Comparison of ENCODE assay signal across 6 cellular contexts in genomic region chr9:39583413-39583747, GRCh38.
DNase-seq lines count a peak whose midpoint lies in the region; ATAC-seq and TF ChIP-seq lines count a peak whose summit lies in the region.
"Not testable (repeated sequence)": the region's sequence is repeated elsewhere in the genome, so short reads cannot be mapped to it uniquely, and the experiment has no call there.

No MANE protein-coding gene starts in this region.

- not testable (repeated sequence) for ATAC-seq in GM23338
- peak; percentile 68 for ATAC-seq in Right ventricle myocardium superior (ENCODE audit: poor library complexity)

- H3K9me3 Mint-ChIP-seq in GM23338, mesothelial cell of epicardium: not testable (repeated sequence)

- not testable (repeated sequence) for H3K36me3 ChIP-seq in GM23338 (ENCODE audit: insufficient read depth); PC-9 (ENCODE audit: low read depth); mammary epithelial cell (ENCODE audit: insufficient read depth, low read length); left ventricle myocardium inferior

- not testable (repeated sequence) for H3K79me2 ChIP-seq in GM23338 (replicated peaks; ENCODE audit: insufficient read depth); PC-9 (ENCODE audit: low read depth); mammary epithelial cell (ENCODE audit: insufficient read depth, low read length)

- BruUV-seq in PC-9 (replicated peaks; lab: Mats Ljungman, UMichigan); mammary epithelial cell (replicated peaks; lab: Mats Ljungman, UMichigan): not testable (repeated sequence)

- in situ Hi-C loops in mammary epithelial cell (cut with MboI; ENCODE audit: low sequenced_read_pairs in 2 of 2), result not testable (repeated sequence)

- not testable (repeated sequence) for H3K27ac Mint-ChIP-seq in GM23338
- H3K27ac Mint-ChIP-seq in mesothelial cell of epicardium, result peak overlapping the region; percentile 9

- intact Hi-C loops in PC-9 (cut with micrococcal nuclease; ENCODE audit: unreplicated experiment); mammary epithelial cell (cut with micrococcal nuclease); Right ventricle myocardium superior (cut with DNase I); left ventricle myocardium inferior (cut with micrococcal nuclease): not testable (repeated sequence)

- not testable (repeated sequence) for H4K20me1 ChIP-seq in GM23338 (replicated peaks; ENCODE audit: insufficient read depth); PC-9 (ENCODE audit: insufficient read depth); mammary epithelial cell (ENCODE audit: insufficient read depth, low read length)

- H3K4me3 ChIP-seq in GM23338; PC-9; mammary epithelial cell (replicated peaks in 1 of 3; ENCODE audit: insufficient read depth in 1 of 3, low read depth in 2 of 3, low read length in 3 of 3); left ventricle myocardium inferior: not testable (repeated sequence)

- peak overlapping the region; percentile 5 for H3K9ac ChIP-seq in mammary epithelial cell (ENCODE audit: insufficient read depth, low read length)

- H3K4me2 ChIP-seq in GM23338, result peak overlapping the region; percentile 40; the same call in 1 of the 2 replicates
- not testable (repeated sequence) for H3K4me2 ChIP-seq in PC-9; mammary epithelial cell (ENCODE audit: insufficient read depth, low read depth, low read length)

- H3K4me3 Mint-ChIP-seq in GM23338, mesothelial cell of epicardium: not testable (repeated sequence)

- not testable (repeated sequence) for H3K4me1 ChIP-seq in GM23338 (ENCODE audit: insufficient read depth); PC-9 (replicated peaks; ENCODE audit: insufficient read depth); mammary epithelial cell (ENCODE audit: insufficient read depth, low read length); left ventricle myocardium inferior

- dilution Hi-C loops in mammary epithelial cell (cut with HindIII; ENCODE audit: low sequenced_read_pairs), result not testable (repeated sequence)

- CTCF ChIA-PET in PC-9 (lab: Charles Lee); mammary epithelial cell (lab: Charles Lee; ENCODE audit: low non-redundant PET): not testable (repeated sequence)

- not testable (repeated sequence) for TF ChIP-seq CTCF in GM23338 (conservative IDR thresholded peaks at IDR 0.05; ENCODE audit: low read depth in 2 of 2); PC-9 (conservative IDR thresholded peaks at IDR 0.05); mammary epithelial cell (conservative IDR thresholded peaks at IDR 0.05 in 1 of 2, IDR thresholded peaks at IDR 0.05 in 1 of 2; ENCODE audit: extremely low read depth in 1 of 2, insufficient read depth in 1 of 2, low read depth in 1 of 2, low read length in 2 of 2); left ventricle myocardium inferior (IDR thresholded peaks at IDR 0.05; ENCODE audit: borderline replicate concordance); mesothelial cell of epicardium (IDR thresholded peaks at IDR 0.05; ENCODE audit: unreplicated experiment)

- DNase-seq in GM23338 (ENCODE audit: low spot score); PC-9; mammary epithelial cell; Right ventricle myocardium superior; left ventricle myocardium inferior; mesothelial cell of epicardium (ENCODE audit: low spot score in 2 of 2, unreplicated experiment in 2 of 2): not testable (repeated sequence)

- H3K27me3 Mint-ChIP-seq in GM23338 (ENCODE audit: insufficient read depth, low read depth, poor library complexity); mesothelial cell of epicardium (ENCODE audit: low read depth): not testable (repeated sequence)

- POLR2A ChIA-PET in PC-9 (lab: Charles Lee; ENCODE audit: unreplicated experiment), result not testable (repeated sequence)

- H3K9me2 ChIP-seq in GM23338 (ENCODE audit: insufficient read depth); PC-9 (ENCODE audit: insufficient read depth): not testable (repeated sequence)

- H2AFZ ChIP-seq in GM23338; PC-9; mammary epithelial cell (ENCODE audit: low read depth, low read length): not testable (repeated sequence)

- not testable (repeated sequence) for H3K4me1 Mint-ChIP-seq in GM23338
- peaks cover 11% of the 10 kb centered on the region for H3K4me1 Mint-ChIP-seq in mesothelial cell of epicardium

- H3K27ac ChIP-seq in GM23338 (ENCODE audit: low read depth), result not testable (repeated sequence)
- H3K27ac ChIP-seq in PC-9 (0 out of 2 replicates have a peak overlapping the region, but pooled peaks have one; percentile 58), mammary epithelial cell (ENCODE audit: insufficient read depth, low read depth, low read length) (peak overlapping the region; percentile 80), left ventricle myocardium inferior (replicated peaks) (peak overlapping the region; percentile 62)

- not testable (repeated sequence) for H3K36me3 Mint-ChIP-seq in GM23338 (ENCODE audit: low read depth); mesothelial cell of epicardium

- H3K9me3 ChIP-seq in PC-9 (ENCODE audit: insufficient read depth, low read depth); mammary epithelial cell (replicated peaks; ENCODE audit: insufficient read depth, low read length); left ventricle myocardium inferior (replicated peaks): not testable (repeated sequence)

- not testable (repeated sequence) for H3F3A ChIP-seq in GM23338 (replicated peaks; ENCODE audit: low read depth); PC-9 (ENCODE audit: insufficient read depth, low read depth)

- not testable (repeated sequence) for H3K27me3 ChIP-seq in GM23338 (ENCODE audit: insufficient read depth); PC-9 (ENCODE audit: insufficient read depth, low read depth); mammary epithelial cell (ENCODE audit: insufficient read depth, low read length); left ventricle myocardium inferior (ENCODE audit: low read depth)
